Comparison of ENCODE assay signal across 14 cellular contexts in genomic region chr2:24722141-24722790, GRCh38.
DNase-seq lines count a peak whose midpoint lies in the region; ATAC-seq, FAIRE-seq and TF ChIP-seq lines count a peak whose summit lies in the region.
"Had no signal": no experiment of that assay in that cellular context is flagged by ENCODE, and none has a peak within 500 bp of the region (broad histone marks: within the 10 kb centered on the region; RNA-seq: fewer than 3 reads in every experiment).

No MANE protein-coding gene starts in this region.

- H3K4me3 ChIP-seq in HUES6 (ENCODE audit: low read depth, low read length), result no peak overlapping the region
- no peak overlapping the region for H3K4me3 ChIP-seq in bronchial epithelial cell (ENCODE audit: low read depth, low read length)
- H3K4me3 ChIP-seq in mesenchymal stem cell (ENCODE audit: insufficient read depth in 1 of 2, low read depth in 1 of 2, low read length in 2 of 2), result no peak overlapping the region
- H3K4me3 ChIP-seq: BLaER1 treated with 17β-estradiol and CSF1 and Interleukin-3, amounts not matched to agents 10 nM and 100 nM had no signal

- no peak overlapping the region for H4K8ac ChIP-seq in mesenchymal stem cell (ENCODE audit: low read length)

- no peak overlapping the region for H2AK5ac ChIP-seq in mesenchymal stem cell (ENCODE audit: low read length, severe bottlenecking)

- H3K4ac ChIP-seq in mesenchymal stem cell (ENCODE audit: low read depth in 1 of 2, low read length in 2 of 2), result no peak overlapping the region

- H3K9me3 ChIP-seq in HUES6 (ENCODE audit: control insufficient read depth, insufficient read depth, low read depth, low read length) (no peaks in the 10 kb centered on the region), mesenchymal stem cell (ENCODE audit: control insufficient read depth, low read length) (no peaks in the 10 kb centered on the region)
- H3K9me3 ChIP-seq: BLaER1 treated with 17β-estradiol and CSF1 and Interleukin-3, amounts not matched to agents 10 nM and 100 nM had no signal

- H4K91ac ChIP-seq in mesenchymal stem cell (ENCODE audit: low read length), result no peak overlapping the region

- no peaks in the 10 kb centered on the region for H3K79me1 ChIP-seq in mesenchymal stem cell (replicated peaks; ENCODE audit: low read length, poor library complexity, severe bottlenecking)

- no peak overlapping the region for H2AFZ ChIP-seq in mesenchymal stem cell (ENCODE audit: low read depth, low read length)

- H3K9ac ChIP-seq in HUES6 (ENCODE audit: low read length) (no peak overlapping the region), mesenchymal stem cell (ENCODE audit: low read length) (peak overlapping the region; percentile 38)
- H3K9ac ChIP-seq: BLaER1 treated with 17β-estradiol and CSF1 and Interleukin-3, amounts not matched to agents 10 nM and 100 nM had no signal

- no peak overlapping the region for H2BK15ac ChIP-seq in mesenchymal stem cell (ENCODE audit: low read depth, poor library complexity, severe bottlenecking)

- H3K4me1 ChIP-seq in HUES6 (ENCODE audit: control insufficient read depth, insufficient read depth, low read length) (peaks cover 4% of the 10 kb centered on the region; the same call in 1 of the 2 replicates), mesenchymal stem cell (ENCODE audit: control insufficient read depth, insufficient read depth, low read depth, low read length) (peaks cover 2% of the 10 kb centered on the region)
- H3K4me1 ChIP-seq: BLaER1 treated with 17β-estradiol and CSF1 and Interleukin-3, amounts not matched to agents 10 nM and 100 nM; foreskin keratinocyte had no signal

- H3K27ac ChIP-seq in HUES6 (ENCODE audit: low read depth, low read length), result 0 out of 2 replicates have a peak overlapping the region, but pooled peaks have one; percentile 2
- peak overlapping the region; percentile 10 for H3K27ac ChIP-seq in mesenchymal stem cell (ENCODE audit: low read length, poor library complexity, severe bottlenecking)
- peak overlapping the region; percentile 63 for H3K27ac ChIP-seq in temporal lobe (ENCODE audit: low read depth, low read length)
- H3K27ac ChIP-seq: BLaER1 treated with 17β-estradiol and CSF1 and Interleukin-3, amounts not matched to agents 10 nM and 100 nM; foreskin keratinocyte had no signal

- H2BK5ac ChIP-seq in mesenchymal stem cell (ENCODE audit: low read depth, low read length, poor library complexity, severe bottlenecking), result no peak overlapping the region

- no peak overlapping the region for H2BK12ac ChIP-seq in mesenchymal stem cell (ENCODE audit: low read length in 2 of 2)

- H3K4me2 ChIP-seq in mesenchymal stem cell (ENCODE audit: low read length, poor library complexity, severe bottlenecking), result no peak overlapping the region
- H3K4me2 ChIP-seq: BLaER1 treated with 17β-estradiol and CSF1 and Interleukin-3, amounts not matched to agents 10 nM and 100 nM had no signal

- WGBS in mesenchymal stem cell, result no CpG with 5 or more reads among the region's 3 CpGs

- H2BK120ac ChIP-seq in mesenchymal stem cell (ENCODE audit: low read depth, low read length), result no peak overlapping the region

- H3K14ac ChIP-seq in mesenchymal stem cell (ENCODE audit: low read length in 2 of 2), result no peak overlapping the region

- no peak overlapping the region for H3K23ac ChIP-seq in mesenchymal stem cell (ENCODE audit: low read length in 2 of 2)

- ATAC-seq in stimulated activated naive CD8-positive, alpha-beta T cell treated with anti-CD3 and anti-CD28 coated beads, Interleukin-15, Interleukin-2, amounts not matched to agents 100 U/mL and 50 U/mL, for 24 hours, result no peak
- no peak for ATAC-seq in HG02678 (IDR thresholded peaks at IDR 0.05; ENCODE audit: unreplicated experiment)

- H3K18ac ChIP-seq in mesenchymal stem cell (ENCODE audit: low read depth in 1 of 2, low read length in 2 of 2), result no peak overlapping the region

- no peak for FAIRE-seq in bronchial epithelial cell (lab: Jason Lieb, UNC)

- H3K36me3 ChIP-seq in HUES6 (ENCODE audit: control insufficient read depth, insufficient read depth, low read length), result no peaks in the 10 kb centered on the region
- no peaks in the 10 kb centered on the region for H3K36me3 ChIP-seq in bronchial epithelial cell (ENCODE audit: control insufficient read depth, insufficient read depth, low read length)
- peaks cover 0 to 15% of the 10 kb centered on the region in 2 experiments for H3K36me3 ChIP-seq in mesenchymal stem cell (ENCODE audit: control insufficient read depth in 1 of 2, insufficient read depth in 2 of 2, low read depth in 1 of 2, low read length in 2 of 2)

- DNase-seq in bronchial epithelial cell (ENCODE audit: low read depth), result peak; percentile 5
- peak; percentile 42 for DNase-seq in mesenchymal stem cell
- no peak for DNase-seq in stimulated activated naive CD8-positive, alpha-beta T cell treated with anti-CD3 and anti-CD28 coated beads, Interleukin-15, Interleukin-2, amounts not matched to agents 100 U/mL and 50 U/mL, for 24 hours
- DNase-seq in DMS79 (lab: John Stamatoyannopoulos, UW), result no peak
- no peak for DNase-seq in GM19240 (ENCODE audit: insufficient read length, low spot score)
- DNase-seq: activated CD4-positive, alpha-beta memory T cell treated with anti-CD3 and anti-CD28 coated beads, Interleukin-2, amount 10 ng/mL, durations not matched to agents 7 days and 5 days; GDM1; NCI-H187; T-helper 9 cell had no signal

- H3K27me3 ChIP-seq in HUES6 (ENCODE audit: control insufficient read depth, insufficient read depth, low read length), result no peaks in the 10 kb centered on the region
- no peaks in the 10 kb centered on the region for H3K27me3 ChIP-seq in bronchial epithelial cell (ENCODE audit: control insufficient read depth, insufficient read depth, low read length)
- H3K27me3 ChIP-seq in mesenchymal stem cell (ENCODE audit: control insufficient read depth in 1 of 2, insufficient read depth in 1 of 2, low read length in 2 of 2), result no peaks in the 10 kb centered on the region
- H3K27me3 ChIP-seq: BLaER1 treated with 17β-estradiol and CSF1 and Interleukin-3, amounts not matched to agents 10 nM and 100 nM; foreskin keratinocyte had no signal

- no peak for TF ChIP-seq CTCF in bronchial epithelial cell (IDR thresholded peaks at IDR 0.05; ENCODE audit: insufficient read depth, low read length, severe bottlenecking)

Comparison
In these comparisons a context has a peak if more than half of its experiments do, and no peak if none do; other contexts are left out.
1. H3K27ac ChIP-seq: peak in every context shown above with its lines; median percentile 63 in temporal lobe; 10 in mesenchymal stem cell; 2 in HUES6.
2. DNase-seq: peak in bronchial epithelial cell (single experiment) and mesenchymal stem cell (single experiment); none in stimulated activated naive CD8-positive, alpha-beta T cell treated with anti-CD3 and anti-CD28 coated beads, Interleukin-15, Interleukin-2, amounts not matched to agents 100 U/mL and 50 U/mL, for 24 hours (single experiment), DMS79 (single experiment) and GM19240 (single experiment).